8 cellular contexts compared by ENCODE assay signal in the genomic region with DNA sequence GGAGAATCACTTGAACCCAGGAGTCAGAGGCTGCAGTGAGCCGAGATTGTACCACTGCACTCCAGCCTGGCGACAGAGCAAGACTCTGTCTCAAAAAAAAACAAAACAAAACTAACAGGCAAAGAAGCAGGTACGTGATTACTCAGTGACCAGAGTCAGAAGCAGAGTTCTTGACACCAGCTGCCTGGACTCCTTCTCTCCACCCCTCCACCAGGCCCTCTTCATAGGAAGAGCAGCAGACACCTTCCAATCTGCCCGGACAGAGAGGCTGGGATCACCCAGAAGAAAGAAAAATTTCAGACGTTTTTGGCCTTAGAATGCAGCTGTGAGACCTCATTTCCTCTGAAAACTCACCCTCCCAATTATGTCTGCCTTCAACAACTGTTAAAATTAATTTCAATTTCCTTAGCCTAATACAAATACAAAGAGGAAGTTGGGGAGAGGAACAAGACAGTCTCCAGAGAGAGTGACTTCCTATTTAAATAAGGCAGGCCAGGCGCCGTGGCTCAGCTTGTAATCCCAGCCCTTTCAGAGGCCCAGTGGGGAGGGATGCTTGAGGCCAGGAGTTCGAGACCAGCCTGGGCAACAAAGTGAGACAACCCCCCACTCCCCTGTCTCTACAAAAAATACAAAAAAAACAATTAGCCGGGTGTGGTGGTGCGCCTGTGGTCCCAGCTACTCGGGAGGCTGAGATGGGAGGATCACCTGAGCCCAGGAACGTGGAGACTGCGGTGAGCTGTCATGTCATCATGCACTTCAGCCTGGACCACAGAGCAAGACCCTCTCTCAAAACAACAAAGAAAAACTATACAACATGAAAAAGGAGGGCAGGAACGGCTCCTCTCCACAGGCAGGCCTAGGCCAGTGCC. TPM values are rescaled to one million over a fixed set of nuclear protein-coding genes. Genes with fewer than 3 reads are reported as not detected.
DNase-seq lines count a peak whose midpoint lies in the region; ATAC-seq and TF ChIP-seq lines count a peak whose summit lies in the region.

No MANE protein-coding gene starts in this region.

- H3K27me3 ChIP-seq in liver (ENCODE audit: control insufficient read depth in 4 of 4, insufficient read depth in 4 of 4, low read length in 3 of 4) (no peaks in the 10 kb centered on the region), transverse colon (no peaks in the 10 kb centered on the region)

- intact Hi-C loops in transverse colon (cut with DNase I; ENCODE audit: low total_unique reads), result loop anchor here (2.0 to 5.0 kb wide), 2 partner anchors 37 to 83 kb away; a partner anchor contains a TSS

- DNase-seq in LNCaP clone FGC (ENCODE audit: low read depth) (no peak), astrocyte of the cerebellum (ENCODE audit: low read depth) (no peak), transverse colon (peak; percentile 43), nucleus accumbens (lab: John Stamatoyannopoulos, UW) (no peak), NCI-H2107 (lab: John Stamatoyannopoulos, UW) (no peak)

- no peak for TF ChIP-seq RAD21 in liver (IDR thresholded peaks at IDR 0.05)

- TF ChIP-seq EP300 in transverse colon (IDR thresholded peaks at IDR 0.05; ENCODE audit: low read depth), result no peak

- H3K36me3 ChIP-seq in liver (ENCODE audit: control insufficient read depth in 4 of 4, insufficient read depth in 3 of 4, low read depth in 1 of 4, low read length in 3 of 4) (peaks cover 0 to 4% (median 0%) of the 10 kb centered on the region in 4 donors), transverse colon (no peaks in the 10 kb centered on the region)

- in situ Hi-C loops in astrocyte of the cerebellum (cut with HindIII; ENCODE audit: low sequenced_read_pairs) (no loop called here), transverse colon (cut with MboI; ENCODE audit: low pct_ligation_motif_present in 1 of 4, low pct_unique_long_range_greater_than_20kb in 1 of 4, low sequenced_read_pairs in 3 of 4) (loop anchor here in 1 of 4 donors (10.0 kb wide), 1 partner anchor 85 kb away; a partner anchor contains a TSS)

- TF ChIP-seq POLR2A in transverse colon (IDR thresholded peaks at IDR 0.05), result no peak

- peak overlapping the region; percentile 87 for H3K4me3 ChIP-seq in GM08714 (ENCODE audit: low read length)
- H3K4me3 ChIP-seq in LNCaP clone FGC (ENCODE audit: low read depth, low read length), result peak overlapping the region; percentile 64
- H3K4me3 ChIP-seq in astrocyte of the cerebellum (ENCODE audit: low read depth, low read length), result peak overlapping the region; percentile 67
- H3K4me3 ChIP-seq in liver (ENCODE audit: low read depth in 1 of 3, low read length in 3 of 3), result peak overlapping the region; percentile 90 to 96 (median 92)
- peak overlapping the region; percentile 95 to 98 (median 97) for H3K4me3 ChIP-seq in transverse colon

- peak overlapping the region; percentile 88 to 95 for H3K9ac ChIP-seq in liver (ENCODE audit: low read depth in 1 of 2, low read length in 2 of 2)

- ATAC-seq in GM18868 (IDR thresholded peaks at IDR 0.05; ENCODE audit: unreplicated experiment), result no peak

- WGBS in liver, result 21% methylated on average over 14 of the region's 14 CpGs
- 29 to 51% methylated on average over 12 to 14 of the region's 14 CpGs for WGBS in transverse colon (ENCODE audit: low coverage in 1 of 2), 2 donors

- no peaks in the 10 kb centered on the region for H3K9me3 ChIP-seq in liver (ENCODE audit: control insufficient read depth in 4 of 4, low read length in 3 of 4)
- H3K9me3 ChIP-seq in transverse colon, result no peaks in the 10 kb centered on the region

- H3K27ac ChIP-seq in liver (ENCODE audit: low read depth in 1 of 2, low read length in 2 of 2), result peak overlapping the region; percentile 91
- peak overlapping the region; percentile 85 to 98 (median 96) for H3K27ac ChIP-seq in transverse colon

- H3K4me1 ChIP-seq in liver (ENCODE audit: control insufficient read depth in 4 of 4, insufficient read depth in 4 of 4, low read length in 3 of 4), result peaks cover 21 to 61% (median 53%) of the 10 kb centered on the region in 4 donors
- peaks cover 22 to 83% (median 57%) of the 10 kb centered on the region in 4 donors for H3K4me1 ChIP-seq in transverse colon

- TF ChIP-seq CTCF in LNCaP clone FGC (IDR thresholded peaks at IDR 0.05; ENCODE audit: control insufficient read depth, extremely low read depth, insufficient read depth), result no peak
- no peak for TF ChIP-seq CTCF in astrocyte of the cerebellum (IDR thresholded peaks at IDR 0.05; ENCODE audit: low read depth, low read length, missing control alignments)
- no peak for TF ChIP-seq CTCF in liver (IDR thresholded peaks at IDR 0.05; ENCODE audit: low read depth, low read length, missing input control)
- no peak for TF ChIP-seq CTCF in transverse colon (IDR thresholded peaks at IDR 0.05)

TF ChIP-seq in liver, 16 proteins besides CTCF, POLR2A, EP300 and RAD21:
- TF ChIP-seq, protein P1, sequence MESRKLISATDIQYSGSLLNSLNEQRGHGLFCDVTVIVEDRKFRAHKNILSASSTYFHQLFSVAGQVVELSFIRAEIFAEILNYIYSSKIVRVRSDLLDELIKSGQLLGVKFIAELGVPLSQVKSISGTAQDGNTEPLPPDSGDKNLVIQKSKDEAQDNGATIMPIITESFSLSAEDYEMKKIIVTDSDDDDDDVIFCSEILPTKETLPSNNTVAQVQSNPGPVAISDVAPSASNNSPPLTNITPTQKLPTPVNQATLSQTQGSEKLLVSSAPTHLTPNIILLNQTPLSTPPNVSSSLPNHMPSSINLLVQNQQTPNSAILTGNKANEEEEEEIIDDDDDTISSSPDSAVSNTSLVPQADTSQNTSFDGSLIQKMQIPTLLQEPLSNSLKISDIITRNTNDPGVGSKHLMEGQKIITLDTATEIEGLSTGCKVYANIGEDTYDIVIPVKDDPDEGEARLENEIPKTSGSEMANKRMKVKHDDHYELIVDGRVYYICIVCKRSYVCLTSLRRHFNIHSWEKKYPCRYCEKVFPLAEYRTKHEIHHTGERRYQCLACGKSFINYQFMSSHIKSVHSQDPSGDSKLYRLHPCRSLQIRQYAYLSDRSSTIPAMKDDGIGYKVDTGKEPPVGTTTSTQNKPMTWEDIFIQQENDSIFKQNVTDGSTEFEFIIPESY (IDR thresholded peaks at IDR 0.05), result no peak
- TF ChIP-seq NR2F2 (IDR thresholded peaks at IDR 0.05) (peak; percentile 10), HNF4A (conservative IDR thresholded peaks at IDR 0.05) (no peak), GABPA (IDR thresholded peaks at IDR 0.05 in 1 of 2, conservative IDR thresholded peaks at IDR 0.05 in 1 of 2) (peak in 1 of 2 donors; percentile 10)
- TF ChIP-seq, protein P2, sequence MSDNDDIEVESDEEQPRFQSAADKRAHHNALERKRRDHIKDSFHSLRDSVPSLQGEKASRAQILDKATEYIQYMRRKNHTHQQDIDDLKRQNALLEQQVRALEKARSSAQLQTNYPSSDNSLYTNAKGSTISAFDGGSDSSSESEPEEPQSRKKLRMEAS (IDR thresholded peaks at IDR 0.05), result no peak
- TF ChIP-seq, protein P3, sequence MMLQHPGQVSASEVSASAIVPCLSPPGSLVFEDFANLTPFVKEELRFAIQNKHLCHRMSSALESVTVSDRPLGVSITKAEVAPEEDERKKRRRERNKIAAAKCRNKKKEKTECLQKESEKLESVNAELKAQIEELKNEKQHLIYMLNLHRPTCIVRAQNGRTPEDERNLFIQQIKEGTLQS (IDR thresholded peaks at IDR 0.05), result no peak

RNA-seq across cellular contexts. Expression of a gene that starts 1.6 kb away (rescaled TPM):
- 10 to 100 TPM; 47.8 to 86.4 TPM for total RNA-seq in liver
- polyA plus RNA-seq in liver, result 100 to 1,000 TPM in 1 of 2 donors, 10 to 100 TPM in 1; 49.3 to 107 TPM
- 100 to 1,000 TPM in 2 of 4 donors, 10 to 100 TPM in 2; 56.5 to 183 (median 92.9) TPM for total RNA-seq in transverse colon

RNA-seq across cellular contexts. Expression of a gene that starts 14.6 kb away (rescaled TPM):
- 10 to 100 TPM; 12.2 to 31.5 TPM for total RNA-seq in liver
- polyA plus RNA-seq in liver, result 10 to 100 TPM; 21.3 to 61.0 TPM
- 100 to 1,000 TPM in 2 of 4 donors, 10 to 100 TPM in 2; 48.4 to 211 (median 109) TPM for total RNA-seq in transverse colon

RNA-seq across cellular contexts. Expression of a gene that starts 38.6 kb away (rescaled TPM):
- total RNA-seq in liver (10 to 100 TPM; 18.0 to 23.8 TPM), transverse colon (10 to 100 TPM in 3 of 4 donors, 1 to 10 TPM in 1; 4.1 to 36.8 (median 31.0) TPM)
- 10 to 100 TPM; 41.8 to 86.2 TPM for polyA plus RNA-seq in liver
